In the genomic region with DNA sequence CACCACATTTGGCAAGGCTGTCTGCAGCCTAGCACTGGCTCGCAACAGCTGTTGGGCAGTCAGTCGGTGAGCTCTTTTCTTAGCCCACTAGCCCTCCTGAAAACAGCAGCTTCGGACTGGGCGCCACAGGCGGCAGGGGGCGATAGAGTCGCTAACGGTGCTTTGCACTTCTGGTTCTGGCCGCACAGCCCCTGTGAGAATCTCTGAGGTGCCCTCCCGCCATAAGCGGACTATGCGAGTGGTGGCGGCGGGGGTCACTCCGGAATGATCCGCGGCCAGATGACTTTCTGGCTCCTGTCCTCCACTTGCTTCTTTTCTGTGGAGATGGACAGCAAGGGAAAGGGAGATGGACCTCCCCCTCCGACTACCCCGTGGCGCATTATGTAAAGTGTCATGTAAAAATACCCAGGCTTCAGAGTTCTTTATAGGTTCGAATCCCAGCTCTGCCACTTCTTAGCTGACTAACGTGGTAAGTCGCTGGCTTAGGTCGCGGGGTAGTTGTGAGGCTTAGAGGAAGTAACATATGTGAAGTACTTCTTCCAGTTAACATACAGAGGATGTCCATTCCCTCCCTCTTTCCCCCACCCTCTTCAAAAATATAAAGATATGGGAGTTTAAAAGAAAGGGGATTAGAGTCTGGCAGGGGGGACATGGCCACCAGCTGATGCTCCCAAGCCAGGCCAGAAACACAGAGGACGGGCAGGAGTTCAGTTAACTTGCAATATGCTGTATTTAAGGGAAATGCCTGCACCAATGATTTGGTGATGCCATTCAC, we compare ENCODE assay signal across 8 cellular contexts. TPM values are rescaled to one million over a fixed set of nuclear protein-coding genes. Genes with fewer than 3 reads are reported as not detected.
DNase-seq lines count a peak whose midpoint lies in the region; ATAC-seq and TF ChIP-seq lines count a peak whose summit lies in the region.

No MANE protein-coding gene starts in this region.

- no peaks in the 10 kb centered on the region for H3K9me3 ChIP-seq in DOHH2 (ENCODE audit: control insufficient read depth, insufficient read depth, low read length)

- H3K4me2 ChIP-seq in DOHH2 (ENCODE audit: low read length), result no peak overlapping the region

- H3K27me3 ChIP-seq in DOHH2 (ENCODE audit: control insufficient read depth, low read length), result no peaks in the 10 kb centered on the region

- ATAC-seq in GM21576 (IDR thresholded peaks at IDR 0.05; ENCODE audit: unreplicated experiment) (peak; percentile 62), esophagus mucosa (no peak)

- DNase-seq in NCI-H774 (lab: John Stamatoyannopoulos, UW) (peak; percentile 22), head of caudate nucleus (peak in 33 of 42 donors; percentile 2 to 76 (median 32)), superior temporal gyrus (ENCODE audit: extremely low spot score) (peak; percentile 13), COR-L47 (lab: John Stamatoyannopoulos, UW) (no peak), RKO (ENCODE audit: low spot score) (no peak)

- H4K20me1 ChIP-seq in DOHH2 (ENCODE audit: control insufficient read depth, insufficient read depth, low read depth, low read length), result no peaks in the 10 kb centered on the region

- H3F3A ChIP-seq in DOHH2 (ENCODE audit: control insufficient read depth, insufficient read depth), result no peaks in the 10 kb centered on the region

- intact Hi-C loops in head of caudate nucleus (cut with DNase I), result no loop called here

- no peaks in the 10 kb centered on the region for H3K79me2 ChIP-seq in DOHH2 (ENCODE audit: control insufficient read depth, low read length)

- H3K36me3 ChIP-seq in DOHH2 (ENCODE audit: control insufficient read depth, low read length), result no peaks in the 10 kb centered on the region

- no peaks in the 10 kb centered on the region for H3K9me2 ChIP-seq in DOHH2 (replicated peaks; ENCODE audit: control insufficient read depth, low read length)

- H3K4me1 ChIP-seq in DOHH2 (ENCODE audit: control insufficient read depth, low read length), result no peaks in the 10 kb centered on the region

- H3K4me3 ChIP-seq in DOHH2 (ENCODE audit: low read length), result no peak overlapping the region

- no peak overlapping the region for H3K27ac ChIP-seq in DOHH2 (ENCODE audit: low read depth, low read length)

- TF ChIP-seq CTCF in DOHH2 (IDR thresholded peaks at IDR 0.05; ENCODE audit: low read depth, low read length, poor library complexity, severe bottlenecking), result peak; percentile 39

RNA-seq across cellular contexts. Expression of a gene that starts 11.0 kb away (rescaled TPM):
- total RNA-seq in esophagus mucosa, result not detected

Comparison
In these comparisons a context has a peak if more than half of its experiments do, and no peak if none do; other contexts are left out.
1. DNase-seq: peak in NCI-H774 (single experiment), head of caudate nucleus (33 of 42) and superior temporal gyrus (single experiment); none in COR-L47 (single experiment) and RKO (single experiment).